In genomic region chr15:43440721-43441281, GRCh38 we compare ENCODE assay signal across 8 cellular contexts. TPM values are rescaled to one million over a fixed set of nuclear protein-coding genes. Genes with fewer than 3 reads are reported as not detected.
DNase-seq lines count a peak whose midpoint lies in the region; ATAC-seq, FAIRE-seq and TF ChIP-seq lines count a peak whose summit lies in the region.

No MANE protein-coding gene starts in this region.

- H3K4me2 ChIP-seq in GM12878 (ENCODE audit: control insufficient read depth, insufficient read depth) (0 out of 2 replicates have a peak overlapping the region, but pooled peaks have one; percentile 23), skeletal muscle satellite cell (ENCODE audit: low read length) (peak overlapping the region; percentile 47)

- H4K20me1 ChIP-seq in GM12878 (ENCODE audit: control insufficient read depth, insufficient read depth): no peaks in the 10 kb centered on the region

- RAD21 ChIA-PET in GM12878 (lab: Charles Lee; ENCODE audit: unreplicated experiment): interaction anchor here (1.0 to 2.7 kb wide), 4 partner anchors 12 to 74 kb away, joined by 3 to 29 read pairs (median 7); no protein-coding TSS in a partner anchor

- H2AFZ ChIP-seq in GM12878 (ENCODE audit: control insufficient read depth, low read depth, low read length): no peak overlapping the region

- SMC1A ChIA-PET in GM12878 (lab: Charles Lee; ENCODE audit: uncharacterized antibody, unreplicated experiment): interaction anchor here (0.9 to 2.8 kb wide), 5 partner anchors 12 to 312 kb away, joined by 3 to 17 read pairs (median 4); no protein-coding TSS in a partner anchor

- BruUV-seq in GM12878 (replicated peaks; lab: Mats Ljungman, UMichigan): no TSS peak

- no peak overlapping the region for H3K9ac ChIP-seq in GM12878 (ENCODE audit: control insufficient read depth, insufficient read depth, low read length)
- peak overlapping the region; percentile 39 for H3K9ac ChIP-seq in skeletal muscle satellite cell (ENCODE audit: low read depth, low read length)

- no peak for TF ChIP-seq POLR2A in Peyer's patch (IDR thresholded peaks at IDR 0.05)
- TF ChIP-seq POLR2A in GM12878 (IDR thresholded peaks at IDR 0.05; ENCODE audit: low read depth, low read length): no peak

- FAIRE-seq in GM12878 (lab: Jason Lieb, UNC): no peak

- no peaks in the 10 kb centered on the region for H3K4me1 ChIP-seq in Peyer's patch
- H3K4me1 ChIP-seq in GM12878 (ENCODE audit: control insufficient read depth, insufficient read depth, low read length): peaks cover 7% of the 10 kb centered on the region; the same call in 1 of the 2 replicates
- H3K4me1 ChIP-seq in skeletal muscle satellite cell (ENCODE audit: control insufficient read depth, insufficient read depth, low read length): peaks cover 9% of the 10 kb centered on the region

- no peaks in the 10 kb centered on the region for H3K27me3 ChIP-seq in Peyer's patch
- no peaks in the 10 kb centered on the region for H3K27me3 ChIP-seq in GM12878 (replicated peaks in 1 of 2; ENCODE audit: control insufficient read depth in 2 of 2, insufficient read depth in 2 of 2, low read length in 1 of 2)
- H3K27me3 ChIP-seq in skeletal muscle satellite cell (ENCODE audit: control insufficient read depth, insufficient read depth, low read length): no peaks in the 10 kb centered on the region

- ATAC-seq in activated CD4-positive, CD25-positive, alpha-beta regulatory T cell treated with anti-CD3 and anti-CD28 coated beads, Interleukin-2, amount 50 U/mL, for 24 hours: peak; percentile 96 to 97
- ATAC-seq in GM12878 (peak; percentile 95), HG02840 (IDR thresholded peaks at IDR 0.05; ENCODE audit: low FRiP score, unreplicated experiment) (no peak)

- no peak for TF ChIP-seq EP300 in GM12878 (IDR thresholded peaks at IDR 0.05; ENCODE audit: borderline replicate concordance in 1 of 2, control insufficient read depth in 1 of 2, low read depth in 2 of 2, low read length in 2 of 2)

- peak; percentile 50 for TF ChIP-seq RAD21 in GM12878 (IDR thresholded peaks at IDR 0.05; ENCODE audit: insufficient read depth, low read depth, low read length)

- no peak for DNase-seq in activated CD4-positive, CD25-positive, alpha-beta regulatory T cell treated with anti-CD3 and anti-CD28 coated beads, Interleukin-2, amount 50 U/mL, for 72 hours
- DNase-seq in HT-29 (ENCODE audit: low spot score) (peak; percentile 54), Peyer's patch (no peak), GM12878 (ENCODE audit: low read depth, low spot score) (peak; percentile 12), iPS DF 19.7 (ENCODE audit: low read depth, low spot score) (peak; percentile 15)

- H3K27ac ChIP-seq in Peyer's patch (peak overlapping the region in 1 of 4 donors; percentile 4), GM12878 (ENCODE audit: control insufficient read depth, insufficient read depth) (no peak overlapping the region)

- POLR2A ChIA-PET in GM12878 (lab: Charles Lee): interaction anchor here (0.5 kb wide), 1 partner anchor 417 kb away, joined by 11 read pairs; no protein-coding TSS in a partner anchor

- no peak overlapping the region for H3K4me3 ChIP-seq in Peyer's patch
- no peak overlapping the region for H3K4me3 ChIP-seq in GM12878
- H3K4me3 ChIP-seq in skeletal muscle satellite cell (ENCODE audit: low read length): no peak overlapping the region

- in situ Hi-C loops in GM12878 (cut with MboI): no loop called here

- CTCF ChIA-PET in GM12878 (lab: Yijun Ruan, JAX): interaction anchor here (0.6 to 3.4 kb wide), 11 partner anchors 14 to 883 kb away, joined by 3 to 42 read pairs (median 4); partner anchors contain the start of gene TP53BP1

- H3K79me2 ChIP-seq in GM12878 (ENCODE audit: control insufficient read depth, insufficient read depth, low read length): no peaks in the 10 kb centered on the region

- H3K36me3 ChIP-seq in Peyer's patch (peaks cover 0 to 20% (median 0%) of the 10 kb centered on the region in 3 donors), GM12878 (ENCODE audit: control insufficient read depth in 2 of 2, insufficient read depth in 2 of 2, low read length in 1 of 2) (peaks cover 0 to 13% of the 10 kb centered on the region in 2 experiments; a peak in 3 of 4 replicates), skeletal muscle satellite cell (ENCODE audit: insufficient read depth, low read length) (peaks cover 19% of the 10 kb centered on the region)

- TF ChIP-seq CTCF in Peyer's patch (IDR thresholded peaks at IDR 0.05) (peak in 5 of 6 experiments; percentile 20 to 66 (median 56)), GM12878 (IDR thresholded peaks at IDR 0.05 in 2 of 3, conservative IDR thresholded peaks at IDR 0.05 in 1 of 3; ENCODE audit: control insufficient read depth in 2 of 3, extremely low read depth in 1 of 3, insufficient read depth in 1 of 3, low read depth in 3 of 3, low read length in 3 of 3) (peak; percentile 23 to 66 (median 23); a peak in 3 of 6 replicates)

- intact Hi-C loops in GM12878 (cut with micrococcal nuclease; ENCODE audit: unreplicated experiment): loop anchor here (5.0 kb wide), 1 partner anchor 72 kb away; no protein-coding TSS in a partner anchor

- H3K9me3 ChIP-seq in Peyer's patch (no peaks in the 10 kb centered on the region), GM12878 (replicated peaks; ENCODE audit: control insufficient read depth, insufficient read depth, low read length) (no peaks in the 10 kb centered on the region), skeletal muscle satellite cell (replicated peaks; ENCODE audit: low read length) (no peaks in the 10 kb centered on the region)

- WGBS in GM12878 (ENCODE audit: insufficient coverage, insufficient replicate concordance, low lambda C conversion rate, missing lambda C conversion rate): 53% methylated on average over 4 of the region's 4 CpGs

TF ChIP-seq in GM12878, 131 proteins besides CTCF, POLR2A, EP300 and RAD21:
- TF ChIP-seq GATAD2B (conservative IDR thresholded peaks at IDR 0.05; ENCODE audit: low read depth) (no peak), MEF2B (IDR thresholded peaks at IDR 0.05; ENCODE audit: partially characterized antibody, poor library complexity, severe bottlenecking) (no peak), ATF7 (IDR thresholded peaks at IDR 0.05; ENCODE audit: low read depth) (peak; percentile 78), JUNB (IDR thresholded peaks at IDR 0.05) (peak; percentile 32; the same call in 1 of the 2 replicates), BACH1 (IDR thresholded peaks at IDR 0.05; ENCODE audit: borderline replicate concordance) (peak; percentile 93; the same call in 1 of the 2 replicates), ELK1 (IDR thresholded peaks at IDR 0.05; ENCODE audit: low read depth, low read length) (no peak), ATF2 (IDR thresholded peaks at IDR 0.05; ENCODE audit: low read length) (peak; percentile 44), SMC3 (IDR thresholded peaks at IDR 0.05; ENCODE audit: borderline replicate concordance, low read length) (peak; percentile 35; the same call in 1 of the 2 replicates), RUNX3 (IDR thresholded peaks at IDR 0.05; ENCODE audit: low read length) (peak; percentile 50; the same call in 1 of the 2 replicates)

RNA-seq across cellular contexts. Expression of gene TP53BP1, which starts 52.2 kb away (rescaled TPM):
- 38.1 and 39.4 TPM in 2 replicates for total RNA-seq in HT-29 (2014; rRNA removed; shearing (Covaris generic))
- total RNA-seq in Peyer's patch (100 to 1,000 TPM in 1 of 4 donors, 10 to 100 TPM in 2, 1 to 10 TPM in 1; 9.3 to 163 (median 24.6) TPM), GM12878 (2014; rRNA removed) (20.2 and 27.8 TPM in 2 replicates), GM12878 (2014; rRNA removed; fragmentation: Illumina TruSeq; extraction: Trizol) (23.2 and 23.4 TPM in 2 replicates), GM12878 (2021) (25.7 and 26.7 TPM in 2 replicates)
- 115 and 135 TPM in 2 replicates for total RNA-seq in GM12878 (2013; cell fraction: nucleolus; rRNA removed)
- 12.6 TPM for polyA plus RNA-seq in GM12878 (2011; ENCODE audit: low read depth)
- polyA plus RNA-seq in GM12878 (2011; rRNA removed) (50.2 and 52.6 TPM in 2 replicates), GM12878 (2014; fragmentation: Illumina TruSeq; extraction: Trizol) (18.9 and 19.2 TPM in 2 replicates), GM12878 (2014; fragmentation: Nextera tagmentation; extraction: Ambion mirVana) (1 to 10 TPM; 6.2 to 6.4 TPM), GM12878 (2014; rRNA removed) (14.5 and 17.8 TPM in 2 replicates), GM12878 (2016; fragmentation: Nextera tagmentation; extraction: Ambion mirVana) (10 to 100 TPM; 19.1 to 19.5 TPM)
- 34.8 and 38.0 TPM in 2 replicates for polyA plus RNA-seq in GM12878 (2011; cell fraction: cytosol; rRNA removed)
- 79.9 and 96.8 TPM in 2 replicates for polyA plus RNA-seq in GM12878 (2011; cell fraction: nucleus; rRNA removed)
- 15.4 and 16.2 TPM in 2 replicates for polyA plus RNA-seq in GM12878 (2012)
- polyA minus RNA-seq in GM12878 (2011; rRNA and poly(A)+ RNA removed): 62.1 and 67.4 TPM in 2 replicates
- polyA minus RNA-seq in GM12878 (2011; cell fraction: cytosol; rRNA and poly(A)+ RNA removed): 18.7 and 19.2 TPM in 2 replicates
- 42.3 and 49.5 TPM in 2 replicates for polyA minus RNA-seq in GM12878 (2011; cell fraction: nucleus; rRNA and poly(A)+ RNA removed)
- total RNA-seq in skeletal muscle satellite cell (2012; rRNA removed): 41.5 and 55.0 TPM in 2 replicates

Comparison
In these comparisons a context has a peak if more than half of its experiments do, and no peak if none do; other contexts are left out.
1. DNase-seq: peak in HT-29 (single experiment), GM12878 (single experiment) and iPS DF 19.7 (single experiment); none in activated CD4-positive, CD25-positive, alpha-beta regulatory T cell treated with anti-CD3 and anti-CD28 coated beads, Interleukin-2, amount 50 U/mL, for 72 hours (single experiment) and Peyer's patch (0 of 3).